25 cellular contexts compared by ENCODE assay signal in the genomic region with DNA sequence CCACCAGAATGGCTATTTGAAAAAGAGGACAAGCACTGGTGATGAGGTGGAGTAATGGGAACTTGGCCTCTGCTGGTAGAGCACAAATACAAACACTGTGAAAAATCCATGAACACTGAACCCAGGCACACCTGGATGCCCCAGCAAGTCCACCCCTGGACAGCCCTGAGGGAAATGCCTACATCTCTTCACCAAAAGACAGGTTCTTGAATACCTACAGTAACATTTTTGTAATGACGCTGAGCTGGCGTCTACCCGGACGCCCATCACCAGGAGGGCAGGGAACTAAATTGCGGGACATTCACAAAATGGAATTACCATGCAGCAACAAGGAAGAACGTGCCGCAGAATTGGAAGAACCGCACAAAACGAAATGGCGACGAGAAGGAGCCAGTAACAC.
DNase-seq lines count a peak whose midpoint lies in the region; ATAC-seq and TF ChIP-seq lines count a peak whose summit lies in the region.
"Had no signal": no experiment of that assay in that cellular context is flagged by ENCODE, and none has a peak within 500 bp of the region (broad histone marks: within the 10 kb centered on the region; RNA-seq: fewer than 3 reads in every experiment).

No MANE protein-coding gene starts in this region.

- H3K27me3 Mint-ChIP-seq in activated T-cell treated with anti-CD3 and anti-CD28 coated beads, Interleukin-2, amount 50 U/mL, for 24 hours, result no peaks in the 10 kb centered on the region
- no peaks in the 10 kb centered on the region for H3K27me3 Mint-ChIP-seq in T-helper 17 cell
- no peaks in the 10 kb centered on the region for H3K27me3 Mint-ChIP-seq in memory B cell
- H3K27me3 Mint-ChIP-seq in stimulated activated naive B cell treated with anti-CD40 and anti-IgM and Interleukin-4, amounts not matched to agents 10 μg/mL and 1 μg/mL and 100 μg/mL, for 72 hours, result no peaks in the 10 kb centered on the region
- no peaks in the 10 kb centered on the region for H3K27me3 Mint-ChIP-seq in Caco-2 (ENCODE audit: insufficient read depth, unreplicated experiment)
- H3K27me3 Mint-ChIP-seq: stimulated activated naive CD8-positive, alpha-beta T cell treated with anti-CD3 and anti-CD28 coated beads, Interleukin-15, Interleukin-2, amounts not matched to agents 100 ng/mL and 50 ng/mL, for 24 hours had no signal

- peak overlapping the region; percentile 89 for H3K27ac Mint-ChIP-seq in activated T-cell treated with anti-CD3 and anti-CD28 coated beads, Interleukin-2, amount 50 U/mL, for 24 hours
- H3K27ac Mint-ChIP-seq in T-helper 17 cell (peak overlapping the region; percentile 29), memory B cell (peak overlapping the region; percentile 93), Caco-2 (ENCODE audit: unreplicated experiment) (no peak overlapping the region)
- peak overlapping the region; percentile 20 for H3K27ac Mint-ChIP-seq in stimulated activated naive B cell treated with anti-CD40 and anti-IgM and Interleukin-4, amounts not matched to agents 10 μg/mL and 1 μg/mL and 100 μg/mL, for 72 hours

- POLR2A ChIA-PET in Caco-2 (lab: Charles Lee), result no interaction called here

- no peak overlapping the region for H3K4me3 ChIP-seq in Caco-2 (ENCODE audit: low read depth, low read length)
- H3K4me3 ChIP-seq: dorsolateral prefrontal cortex, gastrocnemius medialis, hepatocyte, prostate gland, sigmoid colon, vagina had no signal

- no peaks in the 10 kb centered on the region for H3K9me3 Mint-ChIP-seq in activated T-cell treated with anti-CD3 and anti-CD28 coated beads, Interleukin-2, amount 50 U/mL, for 24 hours
- no peaks in the 10 kb centered on the region for H3K9me3 Mint-ChIP-seq in memory B cell
- peaks cover 0 to 3% of the 10 kb centered on the region in 2 donors for H3K9me3 Mint-ChIP-seq in stimulated activated naive B cell treated with anti-CD40 and anti-IgM and Interleukin-4, amounts not matched to agents 10 μg/mL and 1 μg/mL and 100 μg/mL, for 72 hours
- no peaks in the 10 kb centered on the region for H3K9me3 Mint-ChIP-seq in Caco-2 (ENCODE audit: unreplicated experiment)
- H3K9me3 Mint-ChIP-seq: H9; stimulated activated naive CD8-positive, alpha-beta T cell treated with anti-CD3 and anti-CD28 coated beads, Interleukin-15, Interleukin-2, amounts not matched to agents 100 ng/mL and 50 ng/mL, for 24 hours had no signal

- H3K36me3 ChIP-seq in Caco-2 (ENCODE audit: control insufficient read depth, insufficient read depth, low read length), result no peaks in the 10 kb centered on the region
- H3K36me3 ChIP-seq: BE2C, gastrocnemius medialis, prostate gland, sigmoid colon, vagina had no signal

- H3K4me3 Mint-ChIP-seq in activated T-cell treated with anti-CD3 and anti-CD28 coated beads, Interleukin-2, amount 50 U/mL, for 24 hours, result no peak overlapping the region
- no peak overlapping the region for H3K4me3 Mint-ChIP-seq in T-helper 17 cell
- H3K4me3 Mint-ChIP-seq in memory B cell, result no peak overlapping the region
- no peak overlapping the region for H3K4me3 Mint-ChIP-seq in stimulated activated naive B cell treated with anti-CD40 and anti-IgM and Interleukin-4, amounts not matched to agents 10 μg/mL and 1 μg/mL and 100 μg/mL, for 72 hours
- H3K4me3 Mint-ChIP-seq in Caco-2 (ENCODE audit: unreplicated experiment), result no peak overlapping the region
- H3K4me3 Mint-ChIP-seq: H9 had no signal

- H3K9me3 ChIP-seq in T-helper 17 cell (ENCODE audit: control insufficient read depth, low read length, poor library complexity, severe bottlenecking) (no peaks in the 10 kb centered on the region), Caco-2 (no peaks in the 10 kb centered on the region)
- H3K9me3 ChIP-seq: BE2C, gastrocnemius medialis, prostate gland, sigmoid colon, vagina had no signal

- H3K4me1 Mint-ChIP-seq in activated T-cell treated with anti-CD3 and anti-CD28 coated beads, Interleukin-2, amount 50 U/mL, for 24 hours (ENCODE audit: low read depth), result peaks cover 50% of the 10 kb centered on the region
- H3K4me1 Mint-ChIP-seq in T-helper 17 cell (peaks cover 18% of the 10 kb centered on the region), memory B cell (peaks cover 29% of the 10 kb centered on the region), Caco-2 (ENCODE audit: low read depth, unreplicated experiment) (peaks cover 16% of the 10 kb centered on the region)
- peaks cover 40 to 70% of the 10 kb centered on the region in 2 donors for H3K4me1 Mint-ChIP-seq in stimulated activated naive B cell treated with anti-CD40 and anti-IgM and Interleukin-4, amounts not matched to agents 10 μg/mL and 1 μg/mL and 100 μg/mL, for 72 hours

- no peak for DNase-seq in activated T-cell treated with anti-CD3 and anti-CD28 coated beads, Interleukin-2, amount 50 U/mL, for 24 hours
- DNase-seq in activated T-cell treated with anti-CD3 and anti-CD28 coated beads, Interleukin-2, amount 50 U/mL, for 1 hour, result no peak
- DNase-seq in T-helper 17 cell (no peak), memory B cell (ENCODE audit: low spot score in 2 of 2) (no peak), Caco-2 (no peak), NCI-H82 treated with DMSO at 0.1 percent for 48 hours (lab: John Stamatoyannopoulos, UW; ENCODE audit: unreplicated experiment) (no peak)
- DNase-seq in stimulated activated naive B cell treated with anti-CD40 and anti-IgM and Interleukin-4, amounts not matched to agents 10 μg/mL and 1 μg/mL and 100 μg/mL, for 72 hours, result no peak
- no peak for DNase-seq in NK-92 treated with Interleukin-12 subunit alpha and Interleukin-12 subunit beta, amount 100 ng/mL, for 24 hours (lab: John Stamatoyannopoulos, UW)
- DNase-seq: activated CD8-positive, alpha-beta memory T cell treated with anti-CD3 and anti-CD28 coated beads, Interleukin-2, amount 50 U/mL, for 4 hours; activated gamma-delta T cell; BE2C; DMS79; gastrocnemius medialis; GDM1; H9; NCI-H1105 treated with DMSO at 0.1 percent for 48 hours; NCI-H2029; NCI-H226; NCI-H748 treated with DMSO at 0.1 percent for 48 hours; sigmoid colon had no signal

- no peak for ATAC-seq in T-helper 17 cell
- ATAC-seq in memory B cell (ENCODE audit: low read depth), result no peak
- no peak for ATAC-seq in stimulated activated naive B cell treated with anti-CD40 and anti-IgM and Interleukin-4, amounts not matched to agents 10 μg/mL and 1 μg/mL and 100 μg/mL, for 72 hours (replicated peaks)
- ATAC-seq: gastrocnemius medialis had no signal

- intact Hi-C loops in Caco-2 (cut with micrococcal nuclease; ENCODE audit: unreplicated experiment), result no loop called here

- 0 out of 2 replicates have a peak, but pooled peaks cover 3% of the 10 kb centered on the region for H3K4me1 ChIP-seq in Caco-2
- H3K4me1 ChIP-seq: BE2C, gastrocnemius medialis, prostate gland, vagina had no signal

- CTCF ChIA-PET in Caco-2 (lab: Charles Lee), result interaction anchor here (0.7 kb wide), 1 partner anchor 18 kb away, joined by 3 read pairs; no protein-coding TSS in a partner anchor

- H3K27me3 ChIP-seq in Caco-2 (replicated peaks; ENCODE audit: control insufficient read depth, insufficient read depth, low read length), result no peaks in the 10 kb centered on the region
- H3K27me3 ChIP-seq: BE2C, dorsolateral prefrontal cortex, gastrocnemius medialis, hepatocyte, sigmoid colon, vagina had no signal

- BruUV-seq in Caco-2 (replicated peaks; lab: Mats Ljungman, UMichigan), result no TSS peak

- peaks cover 34% of the 10 kb centered on the region for H3K36me3 Mint-ChIP-seq in activated T-cell treated with anti-CD3 and anti-CD28 coated beads, Interleukin-2, amount 50 U/mL, for 24 hours (ENCODE audit: low read depth)
- H3K36me3 Mint-ChIP-seq in T-helper 17 cell (ENCODE audit: low read depth) (peaks cover 8% of the 10 kb centered on the region), memory B cell (peaks cover 17% of the 10 kb centered on the region), Caco-2 (ENCODE audit: insufficient read depth, unreplicated experiment) (peaks cover 42% of the 10 kb centered on the region)
- H3K36me3 Mint-ChIP-seq in stimulated activated naive B cell treated with anti-CD40 and anti-IgM and Interleukin-4, amounts not matched to agents 10 μg/mL and 1 μg/mL and 100 μg/mL, for 72 hours, result peaks cover 32 to 57% of the 10 kb centered on the region in 2 donors

- no peak for TF ChIP-seq CTCF in Caco-2 (IDR thresholded peaks at IDR 0.05; ENCODE audit: insufficient read depth in 1 of 2, low read depth in 1 of 2, low read length in 1 of 2, severe bottlenecking in 1 of 2, unreplicated experiment in 1 of 2)
